In genomic region chr14:70027785-70028428, GRCh38 we compare ENCODE assay signal across 8 cellular contexts.
DNase-seq lines count a peak whose midpoint lies in the region; ATAC-seq and TF ChIP-seq lines count a peak whose summit lies in the region.

No MANE protein-coding gene starts in this region.

- no peak overlapping the region for H3K4me3 ChIP-seq in right lobe of liver

- peaks cover 0 to 21% (median 4%) of the 10 kb centered on the region in 4 donors for H3K4me1 ChIP-seq in right lobe of liver

- H3K27me3 Mint-ChIP-seq in chondrocyte (ENCODE audit: low read depth) = peaks cover 10% of the 10 kb centered on the region

- H3K27ac Mint-ChIP-seq in chondrocyte (ENCODE audit: unreplicated experiment) = no peak overlapping the region

- H3K4me1 Mint-ChIP-seq in chondrocyte (ENCODE audit: low read depth) = peaks cover 10% of the 10 kb centered on the region

- no peak for TF ChIP-seq POLR2A in right lobe of liver (IDR thresholded peaks at IDR 0.05)

- H3K27ac ChIP-seq in right lobe of liver = peak overlapping the region in 1 of 3 donors; percentile 59

- peaks cover 0 to 12% (median 5%) of the 10 kb centered on the region in 4 donors for H3K36me3 ChIP-seq in right lobe of liver

- DNase-seq in SHP77 (lab: John Stamatoyannopoulos, UW) = peak; percentile 38 to 40
- no peak for DNase-seq in SHP77 treated with DMSO at 0.1 percent for 48 hours (lab: John Stamatoyannopoulos, UW)
- peak; percentile 40 for DNase-seq in NCI-H128 (lab: John Stamatoyannopoulos, UW; ENCODE audit: unreplicated experiment)
- DNase-seq in activated CD4-positive, alpha-beta T cell treated with anti-CD3 and anti-CD28 coated beads for 24 hours (ENCODE audit: low read depth in 2 of 2) = peak; percentile 59 to 70
- DNase-seq in chondrocyte (ENCODE audit: low spot score) = no peak
- peak; percentile 71 to 76 (median 72) for DNase-seq in right lobe of liver
- peak; percentile 19 for DNase-seq in stimulated activated CD8-positive, alpha-beta memory T cell treated with anti-CD3 and anti-CD28 coated beads, Interleukin-12 subunit alpha, Interleukin-12 subunit beta, amount 100 ng/mL, for 1 hour (ENCODE audit: low read depth)

- no peaks in the 10 kb centered on the region for H3K27me3 ChIP-seq in right lobe of liver

- intact Hi-C loops in right lobe of liver (cut with DNase I) = loop anchor here (5.0 to 10.0 kb wide), 2 partner anchors 163 to 211 kb away; no protein-coding TSS in a partner anchor

- WGBS in right lobe of liver (ENCODE audit: insufficient coverage, low coverage, low lambda C conversion rate, missing lambda C conversion rate) = 42% methylated on average over 17 of the region's 17 CpGs

- ATAC-seq in right lobe of liver = peak; percentile 70 to 89 (median 76)
- ATAC-seq in HG02970 (IDR thresholded peaks at IDR 0.05; ENCODE audit: low FRiP score, unreplicated experiment) = no peak

- H3K36me3 Mint-ChIP-seq in chondrocyte (ENCODE audit: low read depth) = no peaks in the 10 kb centered on the region

- H3K4me3 Mint-ChIP-seq in chondrocyte (ENCODE audit: unreplicated experiment) = no peak overlapping the region

- H3K9me3 Mint-ChIP-seq in chondrocyte (ENCODE audit: low read depth) = no peaks in the 10 kb centered on the region

- TF ChIP-seq CTCF in chondrocyte (IDR thresholded peaks at IDR 0.05) (peak; percentile 87), right lobe of liver (IDR thresholded peaks at IDR 0.05) (peak; percentile 79 to 87 (median 83))

- H3K9me3 ChIP-seq in right lobe of liver = no peaks in the 10 kb centered on the region

Comparison
In these comparisons a context has a peak if more than half of its experiments do, and no peak if none do; other contexts are left out.
1. DNase-seq: peak in SHP77 (2 of 2), NCI-H128 (single experiment), activated CD4-positive, alpha-beta T cell treated with anti-CD3 and anti-CD28 coated beads for 24 hours (2 of 2), right lobe of liver (3 of 3) and stimulated activated CD8-positive, alpha-beta memory T cell treated with anti-CD3 and anti-CD28 coated beads, Interleukin-12 subunit alpha, Interleukin-12 subunit beta, amount 100 ng/mL, for 1 hour (single experiment); none in SHP77 treated with DMSO at 0.1 percent for 48 hours (single experiment) and chondrocyte (single experiment).